27 cellular contexts compared by ENCODE assay signal in the genomic region with DNA sequence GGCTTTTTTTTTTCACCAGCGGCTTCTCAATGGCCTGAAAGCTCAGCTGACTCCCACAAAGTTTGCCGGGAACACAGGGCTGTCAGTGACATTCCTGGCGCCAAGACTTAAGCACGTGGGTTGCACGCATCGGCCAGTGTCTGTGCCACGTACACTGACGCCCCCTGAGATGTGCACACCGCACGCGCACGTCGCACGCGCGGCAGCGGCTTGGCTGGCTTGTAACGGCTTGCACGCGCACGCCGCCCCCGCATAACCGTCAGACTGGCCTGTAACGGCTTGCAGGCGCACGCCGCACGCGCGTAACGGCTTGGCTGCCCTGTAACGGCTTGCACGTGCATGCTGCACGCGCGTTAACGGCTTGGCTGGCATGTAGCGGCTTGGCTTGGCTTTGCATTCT.
"Had no signal": no experiment of that assay in that cellular context is flagged by ENCODE, and none has a peak within 500 bp of the region (broad histone marks: within the 10 kb centered on the region; RNA-seq: fewer than 3 reads in every experiment).

No MANE protein-coding gene starts in this region.

- H3K9me3 Mint-ChIP-seq: mesothelial cell of epicardium; naive B cell; natural killer cell; nephron progenitor cell; stimulated activated effector memory CD8-positive, alpha-beta T cell treated with anti-CD3 and anti-CD28 coated beads, Interleukin-12 subunit alpha, Interleukin-12 subunit beta, amount 100 ng/mL, for 72 hours; stimulated activated naive CD8-positive, alpha-beta T cell treated with anti-CD3 and anti-CD28 coated beads, Interleukin-15, amount 100 ng/mL, for 72 hours had no signal

- H3K27ac ChIP-seq: heart right ventricle, hepatocyte, left ventricle myocardium inferior, pancreas, prostate gland, sigmoid colon, spleen, tibial nerve, upper lobe of left lung had no signal

- H3K4me1 ChIP-seq: heart right ventricle, left ventricle myocardium inferior, pancreas, prostate gland, sigmoid colon, tibial nerve, upper lobe of left lung had no signal

- H3K27ac Mint-ChIP-seq: mesothelial cell of epicardium; naive B cell; natural killer cell; nephron progenitor cell; stimulated activated effector memory CD8-positive, alpha-beta T cell treated with anti-CD3 and anti-CD28 coated beads, Interleukin-12 subunit alpha, Interleukin-12 subunit beta, amount 100 ng/mL, for 72 hours; stimulated activated naive CD8-positive, alpha-beta T cell treated with anti-CD3 and anti-CD28 coated beads, Interleukin-15, amount 100 ng/mL, for 72 hours had no signal

- H3K36me3 ChIP-seq: heart right ventricle, left ventricle myocardium inferior, pancreas, prostate gland, sigmoid colon, spleen, tibial nerve, upper lobe of left lung had no signal

- ATAC-seq: heart right ventricle; natural killer cell; pancreas; right cardiac atrium; stimulated activated effector memory CD8-positive, alpha-beta T cell treated with anti-CD3 and anti-CD28 coated beads, Interleukin-12 subunit alpha, Interleukin-12 subunit beta, amount 100 ng/mL, for 72 hours; stimulated activated naive CD8-positive, alpha-beta T cell treated with anti-CD3 and anti-CD28 coated beads, Interleukin-15, amount 100 ng/mL, for 72 hours had no signal

- H2AFZ ChIP-seq: hepatocyte had no signal

- DNase-seq: heart right ventricle; islet precursor cell; left ventricle myocardium inferior; mesendoderm; naive B cell; natural killer cell; nephron progenitor cell; nucleus accumbens; posterior cingulate gyrus; retina; sigmoid colon; small intestine; spleen; stimulated activated CD4-positive, alpha-beta T cell treated with anti-CD3 and anti-CD28 coated beads, Interleukin-4, amount 100 ng/mL, for 24 hours; stimulated activated naive CD4-positive, alpha-beta T cell treated with Interleukin-2 at 50 U/mL for 16 hours; stimulated activated naive CD8-positive, alpha-beta T cell treated with anti-CD3 and anti-CD28 coated beads, Interleukin-15, amount 100 ng/mL, for 72 hours; substantia nigra had no signal

- FAIRE-seq: pancreas, small intestine, urothelium cell line had no signal

- H3K4me2 ChIP-seq: hepatocyte had no signal

- H3K27me3 ChIP-seq: hepatocyte, pancreas, sigmoid colon, tibial nerve, upper lobe of left lung had no signal

- H3K4me3 ChIP-seq: heart right ventricle, hepatocyte, left ventricle myocardium inferior, lung, pancreas, prostate gland, sigmoid colon, spleen, tibial nerve, upper lobe of left lung had no signal

- H3K36me3 Mint-ChIP-seq: mesothelial cell of epicardium; naive B cell; natural killer cell; stimulated activated effector memory CD8-positive, alpha-beta T cell treated with anti-CD3 and anti-CD28 coated beads, Interleukin-12 subunit alpha, Interleukin-12 subunit beta, amount 100 ng/mL, for 72 hours had no signal

- H3K79me2 ChIP-seq: hepatocyte had no signal

- H3K9me3 ChIP-seq: heart right ventricle, left ventricle myocardium inferior, pancreas, prostate gland, sigmoid colon, spleen, tibial nerve, upper lobe of left lung had no signal

- H3K4me1 Mint-ChIP-seq: mesothelial cell of epicardium; natural killer cell; nephron progenitor cell; stimulated activated effector memory CD8-positive, alpha-beta T cell treated with anti-CD3 and anti-CD28 coated beads, Interleukin-12 subunit alpha, Interleukin-12 subunit beta, amount 100 ng/mL, for 72 hours; stimulated activated naive CD8-positive, alpha-beta T cell treated with anti-CD3 and anti-CD28 coated beads, Interleukin-15, amount 100 ng/mL, for 72 hours had no signal

- H3K4me3 Mint-ChIP-seq: mesothelial cell of epicardium; naive B cell; natural killer cell; nephron progenitor cell; stimulated activated effector memory CD8-positive, alpha-beta T cell treated with anti-CD3 and anti-CD28 coated beads, Interleukin-12 subunit alpha, Interleukin-12 subunit beta, amount 100 ng/mL, for 72 hours; stimulated activated naive CD8-positive, alpha-beta T cell treated with anti-CD3 and anti-CD28 coated beads, Interleukin-15, amount 100 ng/mL, for 72 hours had no signal
